In genomic region chr7:44986218-44987053, GRCh38 we compare ENCODE assay signal across 1 cellular context.
TF ChIP-seq lines count a peak whose summit lies in the region.

No MANE protein-coding gene starts in this region.

TF ChIP-seq in K562, 482 proteins besides CTCF, POLR2A, EP300 and RAD21 (continued from another document and continues in another):
- TF ChIP-seq ZBTB11 (CRISPR knock-in tag; IDR thresholded peaks at IDR 0.05), result peak in 2 of 3 experiments; percentile 16 to 85; a peak in 3 of 6 replicates
- peak; percentile 10; the same call in 1 of the 2 replicates for TF ChIP-seq ZNF24 (IDR thresholded peaks at IDR 0.05)
- TF ChIP-seq PKNOX1 (IDR thresholded peaks at IDR 0.05), result peak; percentile 72
- TF ChIP-seq ZBTB33 (CRISPR knock-in tag; IDR thresholded peaks at IDR 0.05), result peak; percentile 76; the same call in 1 of the 2 replicates
- TF ChIP-seq SMAD1 (IDR thresholded peaks at IDR 0.05; ENCODE audit: low read depth, low read length, partially characterized antibody), result peak; percentile 92
- TF ChIP-seq, protein P1, sequence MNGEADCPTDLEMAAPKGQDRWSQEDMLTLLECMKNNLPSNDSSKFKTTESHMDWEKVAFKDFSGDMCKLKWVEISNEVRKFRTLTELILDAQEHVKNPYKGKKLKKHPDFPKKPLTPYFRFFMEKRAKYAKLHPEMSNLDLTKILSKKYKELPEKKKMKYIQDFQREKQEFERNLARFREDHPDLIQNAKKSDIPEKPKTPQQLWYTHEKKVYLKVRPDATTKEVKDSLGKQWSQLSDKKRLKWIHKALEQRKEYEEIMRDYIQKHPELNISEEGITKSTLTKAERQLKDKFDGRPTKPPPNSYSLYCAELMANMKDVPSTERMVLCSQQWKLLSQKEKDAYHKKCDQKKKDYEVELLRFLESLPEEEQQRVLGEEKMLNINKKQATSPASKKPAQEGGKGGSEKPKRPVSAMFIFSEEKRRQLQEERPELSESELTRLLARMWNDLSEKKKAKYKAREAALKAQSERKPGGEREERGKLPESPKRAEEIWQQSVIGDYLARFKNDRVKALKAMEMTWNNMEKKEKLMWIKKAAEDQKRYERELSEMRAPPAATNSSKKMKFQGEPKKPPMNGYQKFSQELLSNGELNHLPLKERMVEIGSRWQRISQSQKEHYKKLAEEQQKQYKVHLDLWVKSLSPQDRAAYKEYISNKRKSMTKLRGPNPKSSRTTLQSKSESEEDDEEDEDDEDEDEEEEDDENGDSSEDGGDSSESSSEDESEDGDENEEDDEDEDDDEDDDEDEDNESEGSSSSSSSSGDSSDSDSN (IDR thresholded peaks at IDR 0.05; ENCODE audit: borderline replicate concordance in 1 of 2, low read depth in 2 of 2, low read length in 2 of 2), result peak in 1 of 2 experiments; percentile 65; a peak in 1 of 4 replicates
- 0 out of 2 replicates have a peak, but pooled peaks have one; percentile 18 for TF ChIP-seq IRF9 (tag; IDR thresholded peaks at IDR 0.05)
- peak; percentile 70 for TF ChIP-seq SIN3B (IDR thresholded peaks at IDR 0.05; ENCODE audit: low read depth)
- TF ChIP-seq HDAC1 (IDR thresholded peaks at IDR 0.05), result peak in 1 of 2 experiments; percentile 94; a peak in 2 of 4 replicates
- no peak for TF ChIP-seq THRAP3 (IDR thresholded peaks at IDR 0.05; ENCODE audit: borderline replicate concordance)
- peak; percentile 91; the same call in 1 of the 2 replicates for TF ChIP-seq KAT7 (CRISPR knock-in tag; IDR thresholded peaks at IDR 0.05; ENCODE audit: borderline replicate concordance)
- no peak for TF ChIP-seq RBM14 (IDR thresholded peaks at IDR 0.05; ENCODE audit: borderline replicate concordance, insufficient read depth, low read depth, low read length)
- TF ChIP-seq ZNF407 (IDR thresholded peaks at IDR 0.05; ENCODE audit: low read depth), result peak; percentile 81
- TF ChIP-seq CAMTA2 (CRISPR knock-in tag; conservative IDR thresholded peaks at IDR 0.05), result no peak
- peak; percentile 80 for TF ChIP-seq CTBP1 (IDR thresholded peaks at IDR 0.05; ENCODE audit: borderline replicate concordance)
- TF ChIP-seq GMEB1 (CRISPR knock-in tag; IDR thresholded peaks at IDR 0.05), result peak; percentile 98
- TF ChIP-seq, protein P2, sequence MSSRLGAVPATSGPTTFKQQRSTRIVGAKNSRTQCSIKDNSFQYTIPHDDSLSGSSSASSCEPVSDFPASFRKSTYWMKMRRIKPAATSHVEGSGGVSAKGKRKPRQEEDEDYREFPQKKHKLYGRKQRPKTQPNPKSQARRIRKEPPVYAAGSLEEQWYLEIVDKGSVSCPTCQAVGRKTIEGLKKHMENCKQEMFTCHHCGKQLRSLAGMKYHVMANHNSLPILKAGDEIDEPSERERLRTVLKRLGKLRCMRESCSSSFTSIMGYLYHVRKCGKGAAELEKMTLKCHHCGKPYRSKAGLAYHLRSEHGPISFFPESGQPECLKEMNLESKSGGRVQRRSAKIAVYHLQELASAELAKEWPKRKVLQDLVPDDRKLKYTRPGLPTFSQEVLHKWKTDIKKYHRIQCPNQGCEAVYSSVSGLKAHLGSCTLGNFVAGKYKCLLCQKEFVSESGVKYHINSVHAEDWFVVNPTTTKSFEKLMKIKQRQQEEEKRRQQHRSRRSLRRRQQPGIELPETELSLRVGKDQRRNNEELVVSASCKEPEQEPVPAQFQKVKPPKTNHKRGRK (tag; IDR thresholded peaks at IDR 0.05), result no peak
- TF ChIP-seq ZBTB17 (CRISPR knock-in tag; IDR thresholded peaks at IDR 0.05), result peak; percentile 74; the same call in 1 of the 2 replicates
- TF ChIP-seq BMI1 (IDR thresholded peaks at IDR 0.05; ENCODE audit: low read length), result no peak
- peak; percentile 100 for TF ChIP-seq RBBP5 (IDR thresholded peaks at IDR 0.05; ENCODE audit: borderline replicate concordance, insufficient read depth, low read length, poor library complexity, severe bottlenecking)
- no peak for TF ChIP-seq SRSF1 (IDR thresholded peaks at IDR 0.05; ENCODE audit: low read depth, low read length)
- TF ChIP-seq, protein P3, sequence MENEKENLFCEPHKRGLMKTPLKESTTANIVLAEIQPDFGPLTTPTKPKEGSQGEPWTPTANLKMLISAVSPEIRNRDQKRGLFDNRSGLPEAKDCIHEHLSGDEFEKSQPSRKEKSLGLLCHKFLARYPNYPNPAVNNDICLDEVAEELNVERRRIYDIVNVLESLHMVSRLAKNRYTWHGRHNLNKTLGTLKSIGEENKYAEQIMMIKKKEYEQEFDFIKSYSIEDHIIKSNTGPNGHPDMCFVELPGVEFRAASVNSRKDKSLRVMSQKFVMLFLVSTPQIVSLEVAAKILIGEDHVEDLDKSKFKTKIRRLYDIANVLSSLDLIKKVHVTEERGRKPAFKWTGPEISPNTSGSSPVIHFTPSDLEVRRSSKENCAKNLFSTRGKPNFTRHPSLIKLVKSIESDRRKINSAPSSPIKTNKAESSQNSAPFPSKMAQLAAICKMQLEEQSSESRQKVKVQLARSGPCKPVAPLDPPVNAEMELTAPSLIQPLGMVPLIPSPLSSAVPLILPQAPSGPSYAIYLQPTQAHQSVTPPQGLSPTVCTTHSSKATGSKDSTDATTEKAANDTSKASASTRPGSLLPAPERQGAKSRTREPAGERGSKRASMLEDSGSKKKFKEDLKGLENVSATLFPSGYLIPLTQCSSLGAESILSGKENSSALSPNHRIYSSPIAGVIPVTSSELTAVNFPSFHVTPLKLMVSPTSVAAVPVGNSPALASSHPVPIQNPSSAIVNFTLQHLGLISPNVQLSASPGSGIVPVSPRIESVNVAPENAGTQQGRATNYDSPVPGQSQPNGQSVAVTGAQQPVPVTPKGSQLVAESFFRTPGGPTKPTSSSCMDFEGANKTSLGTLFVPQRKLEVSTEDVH (IDR thresholded peaks at IDR 0.05; ENCODE audit: low read depth, partially characterized antibody), result peak; percentile 51
- no peak for TF ChIP-seq ZFPM2 (CRISPR knock-in tag; IDR thresholded peaks at IDR 0.05)
- TF ChIP-seq HIVEP1 (CRISPR knock-in tag; IDR thresholded peaks at IDR 0.05), result 0 out of 2 replicates have a peak, but pooled peaks have one; percentile 20
